ENCODE assay signal across 12 cellular contexts in the genomic region with DNA sequence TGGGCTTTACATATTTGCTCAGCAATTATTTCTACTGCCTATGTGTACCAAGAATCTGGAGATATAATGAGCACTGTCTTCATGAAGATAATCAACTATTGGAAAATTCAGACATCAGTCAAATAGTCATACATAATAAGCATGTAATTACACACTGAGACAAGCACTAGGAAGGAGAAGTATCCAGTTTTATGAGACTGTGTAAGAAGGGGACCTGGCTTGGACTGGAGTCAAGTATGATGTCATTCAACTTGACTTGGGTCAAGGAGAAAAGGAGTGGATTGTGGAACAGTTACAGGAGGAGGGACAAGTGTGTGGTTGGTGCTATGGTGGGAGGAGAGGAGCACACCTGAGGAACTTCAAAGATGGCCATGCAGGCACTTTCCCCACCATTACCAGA.
"Had no signal": no experiment of that assay in that cellular context is flagged by ENCODE, and none has a peak within 500 bp of the region (broad histone marks: within the 10 kb centered on the region; RNA-seq: fewer than 3 reads in every experiment).

No MANE protein-coding gene starts in this region.

- H3K4me3 ChIP-seq: gastroesophageal sphincter, neural progenitor cell, ovary, upper lobe of left lung had no signal

- DNase-seq: activated CD4-positive, alpha-beta T cell treated with anti-CD3 and anti-CD28 coated beads, Interleukin-2, amount 10 ng/mL, durations not matched to agents 7 days and 5 days; activated naive CD4-positive, alpha-beta T cell treated with Interleukin-2 at 50 U/mL for 16 hours; caudate nucleus; erythroblast; left colon; ovary; stimulated activated CD4-positive, alpha-beta T cell treated with anti-CD3 and anti-CD28 coated beads, Interleukin-1b, Interleukin-23, amount 100 ng/mL, for 48 hours; stimulated activated naive CD8-positive, alpha-beta T cell treated with anti-CD3 and anti-CD28 coated beads, Interleukin-15, amount 100 ng/mL, for 72 hours had no signal

- ATAC-seq: gastroesophageal sphincter; left colon; stimulated activated naive CD8-positive, alpha-beta T cell treated with anti-CD3 and anti-CD28 coated beads, Interleukin-15, amount 100 ng/mL, for 72 hours had no signal

- H3K27ac Mint-ChIP-seq: activated CD4-positive, alpha-beta T cell treated with anti-CD3 and anti-CD28 coated beads, Interleukin-2, amount 10 ng/mL, durations not matched to agents 7 days and 5 days; neural progenitor cell; stimulated activated naive CD8-positive, alpha-beta T cell treated with anti-CD3 and anti-CD28 coated beads, Interleukin-15, amount 100 ng/mL, for 72 hours; T-helper 2 cell treated with Interferon-gamma antibody and Interleukin-4, amounts not matched to agents 5 μg/mL and 100 μg/mL, for 36 hours had no signal

- H3K36me3 ChIP-seq: gastroesophageal sphincter, neural progenitor cell, ovary, upper lobe of left lung had no signal

- H3K36me3 Mint-ChIP-seq: neural progenitor cell had no signal

- H3K27ac ChIP-seq: gastroesophageal sphincter, neural progenitor cell, ovary, upper lobe of left lung had no signal

- H3K4me3 Mint-ChIP-seq: activated CD4-positive, alpha-beta T cell treated with anti-CD3 and anti-CD28 coated beads, Interleukin-2, amount 10 ng/mL, durations not matched to agents 7 days and 5 days; neural progenitor cell; stimulated activated naive CD8-positive, alpha-beta T cell treated with anti-CD3 and anti-CD28 coated beads, Interleukin-15, amount 100 ng/mL, for 72 hours had no signal

- H3K9me3 ChIP-seq: gastroesophageal sphincter, ovary, upper lobe of left lung had no signal

- H3K27me3 ChIP-seq: gastroesophageal sphincter, neural progenitor cell, ovary, upper lobe of left lung had no signal
